ENCODE assay signal across 2 cellular contexts in genomic region chr4:185040523-185040922, GRCh38.
TF ChIP-seq lines count a peak whose summit lies in the region.

No MANE protein-coding gene starts in this region.

TF ChIP-seq in WTC11, 78 proteins besides CTCF, POLR2A, EP300 and RAD21 (continues in another document):
- TF ChIP-seq ETV6 (CRISPR knock-in tag; IDR thresholded peaks at IDR 0.05) (no peak), NR1H2 (CRISPR knock-in tag; IDR thresholded peaks at IDR 0.05) (no peak), HMGXB4 (CRISPR knock-in tag; IDR thresholded peaks at IDR 0.05) (no peak), GABPB1 (CRISPR knock-in tag; IDR thresholded peaks at IDR 0.05) (no peak), ZNF423 (CRISPR knock-in tag; IDR thresholded peaks at IDR 0.05) (no peak), SOX15 (CRISPR knock-in tag; IDR thresholded peaks at IDR 0.05) (no peak), ZBTB43 (CRISPR knock-in tag; IDR thresholded peaks at IDR 0.05) (no peak), ZNF532 (CRISPR knock-in tag; IDR thresholded peaks at IDR 0.05; ENCODE audit: borderline replicate concordance) (no peak), ZNF396 (CRISPR knock-in tag; IDR thresholded peaks at IDR 0.05; ENCODE audit: borderline replicate concordance) (no peak), KAT7 (CRISPR knock-in tag; IDR thresholded peaks at IDR 0.05; ENCODE audit: borderline replicate concordance) (no peak), AR (CRISPR knock-in tag; IDR thresholded peaks at IDR 0.05) (no peak), ESRRA (CRISPR knock-in tag; IDR thresholded peaks at IDR 0.05; ENCODE audit: borderline replicate concordance) (no peak), FOXP1 (CRISPR knock-in tag; IDR thresholded peaks at IDR 0.05; ENCODE audit: borderline replicate concordance) (no peak), ZNF263 (CRISPR knock-in tag; IDR thresholded peaks at IDR 0.05; ENCODE audit: low read depth) (no peak), MAX (CRISPR knock-in tag; IDR thresholded peaks at IDR 0.05) (no peak), ZNF219 (CRISPR knock-in tag; IDR thresholded peaks at IDR 0.05; ENCODE audit: borderline replicate concordance) (no peak), E2F5 (CRISPR knock-in tag; IDR thresholded peaks at IDR 0.05) (no peak)

TF ChIP-seq in HepG2, 621 proteins besides CTCF, POLR2A, EP300 and RAD21:
- TF ChIP-seq FOSL2 (CRISPR knock-in tag; IDR thresholded peaks at IDR 0.05), result peak; percentile 51
- no peak for TF ChIP-seq RBM39 (IDR thresholded peaks at IDR 0.05; ENCODE audit: low read depth, low read length, poor library complexity, severe bottlenecking)
